Comparison of ENCODE assay signal across 18 cellular contexts in the genomic region with DNA sequence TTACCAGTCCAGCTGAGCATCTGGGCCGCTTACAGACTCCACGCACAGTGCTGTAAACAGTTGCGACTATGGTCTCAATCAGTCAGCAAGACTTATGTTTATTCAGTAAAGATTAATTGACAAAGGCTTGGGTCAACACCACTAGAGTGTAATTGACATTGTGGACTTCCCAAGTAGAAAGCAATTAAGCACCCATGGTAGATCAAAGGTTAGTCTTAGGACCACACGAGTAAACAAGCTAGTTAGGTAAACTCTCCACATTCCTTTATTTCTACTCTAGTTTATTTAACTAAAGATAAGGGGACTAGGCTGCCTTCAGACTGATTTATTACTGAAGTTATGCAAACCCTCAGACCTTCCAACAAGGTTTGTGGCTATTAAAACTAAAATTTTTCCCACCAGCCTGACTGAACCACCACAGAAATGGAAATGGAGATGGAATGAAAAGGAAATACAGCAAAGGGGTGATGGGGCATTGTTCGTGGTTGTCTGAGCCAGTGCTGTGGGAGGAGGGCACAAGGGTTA. TPM values are rescaled to one million over a fixed set of nuclear protein-coding genes. Genes with fewer than 3 reads are reported as not detected.
DNase-seq lines count a peak whose midpoint lies in the region; ATAC-seq, FAIRE-seq and TF ChIP-seq lines count a peak whose summit lies in the region.
"Had no signal": no experiment of that assay in that cellular context is flagged by ENCODE, and none has a peak within 500 bp of the region (broad histone marks: within the 10 kb centered on the region; RNA-seq: fewer than 3 reads in every experiment).

No MANE protein-coding gene starts in this region.

- in situ Hi-C loops in K562 (cut with MboI) = no loop called here

- DNase-seq in HT-29 (ENCODE audit: low spot score) (peak; percentile 72), K562 (ENCODE audit: extremely low read depth in 1 of 4, low spot score in 3 of 4) (no peak), right lobe of liver (no peak), SKM-1 (lab: John Stamatoyannopoulos, UW; ENCODE audit: unreplicated experiment) (no peak), NCI-H2196 (lab: John Stamatoyannopoulos, UW; ENCODE audit: unreplicated experiment) (no peak), DMS114 treated with DMSO at 0.1 percent for 48 hours (lab: John Stamatoyannopoulos, UW; ENCODE audit: unreplicated experiment) (no peak)
- DNase-seq: activated effector memory CD4-positive, alpha-beta T cell treated with Interleukin-2 at 50 U/mL for 16 hours; CD8-positive, alpha-beta memory T cell; H9; heart left ventricle; immature natural killer cell; NCI-H1092 treated with DMSO at 0.1 percent for 48 hours; thyroid gland had no signal

- H3K9me3 ChIP-seq in K562 (replicated peaks; ENCODE audit: control insufficient read depth, insufficient read depth, low read depth, low read length) = no peaks in the 10 kb centered on the region
- H3K9me3 ChIP-seq in right lobe of liver = no peaks in the 10 kb centered on the region
- H3K9me3 ChIP-seq: heart left ventricle, thyroid gland had no signal

- no peak overlapping the region for H3K4me3 ChIP-seq in K562
- H3K4me3 ChIP-seq in right lobe of liver = no peak overlapping the region
- H3K4me3 ChIP-seq: heart left ventricle, SK-N-MC, thyroid gland had no signal

- FAIRE-seq in K562 (lab: Jason Lieb, UNC) = no peak
- FAIRE-seq: RCC 7860 had no signal

- no peak for TF ChIP-seq EP300 in K562 (IDR thresholded peaks at IDR 0.05; ENCODE audit: low read length)

- ATAC-seq in K562 (no peak), right lobe of liver (peak; percentile 61 to 93 (median 72)), GM19328 (IDR thresholded peaks at IDR 0.05; ENCODE audit: unreplicated experiment) (no peak)
- ATAC-seq: heart left ventricle; natural killer cell treated with Interleukin-12 subunit alpha and Interleukin-12 subunit beta and Interleukin-15 and Interleukin-18, amount 100 ng/mL, for 72 hours had no signal

- 44% methylated on average over 5 of the region's 5 CpGs for WGBS in K562 (ENCODE audit: insufficient coverage, low coverage, missing lambda C conversion rate)
- 24% methylated on average over 5 of the region's 5 CpGs for WGBS in right lobe of liver (ENCODE audit: insufficient coverage, low coverage, low lambda C conversion rate, missing lambda C conversion rate)

- H3K27ac ChIP-seq in 22Rv1 (peak overlapping the region; percentile 16; the same call in 1 of the 2 replicates), K562 (ENCODE audit: extremely low read depth, low read depth, low read length) (no peak overlapping the region), right lobe of liver (no peak overlapping the region)
- H3K27ac ChIP-seq: heart left ventricle, SK-N-MC, thyroid gland had no signal

- H3K79me2 ChIP-seq in K562 (ENCODE audit: control insufficient read depth, insufficient read depth, low read length) = no peaks in the 10 kb centered on the region

- POLR2A ChIA-PET in K562 (lab: Yijun Ruan, JAX) = interaction anchor here (1.1 kb wide), 1 partner anchor 20 kb away, joined by 3 read pairs; no protein-coding TSS in a partner anchor

- CTCF ChIA-PET in K562 (lab: Yijun Ruan, JAX; ENCODE audit: low intra/inter-chr PET ratio) = no interaction called here

- no peak for TF ChIP-seq RAD21 in K562 (CRISPR knock-in tag; conservative IDR thresholded peaks at IDR 0.05 in 1 of 2, IDR thresholded peaks at IDR 0.05 in 1 of 2)

- H2AFZ ChIP-seq in K562 (ENCODE audit: low read depth, low read length) = no peak overlapping the region

- no peaks in the 10 kb centered on the region for H3K9me1 ChIP-seq in K562 (ENCODE audit: control insufficient read depth, insufficient read depth, low read length)

- H3K9ac ChIP-seq in K562 (ENCODE audit: insufficient read depth in 1 of 2, low read depth in 2 of 2, low read length in 2 of 2) = no peak overlapping the region

- intact Hi-C loops in K562 (cut with micrococcal nuclease) = no loop called here
- intact Hi-C loops in right lobe of liver (cut with DNase I) = no loop called here

- no peak for TF ChIP-seq POLR2A in K562 (conservative IDR thresholded peaks at IDR 0.05)
- TF ChIP-seq POLR2A in right lobe of liver (IDR thresholded peaks at IDR 0.05) = no peak

- BruUV-seq in K562 (replicated peaks; lab: Mats Ljungman, UMichigan) = no TSS peak

- H3K36me3 ChIP-seq in K562 (ENCODE audit: control insufficient read depth, insufficient read depth, low read length) (no peaks in the 10 kb centered on the region), right lobe of liver (peaks cover 0 to under 1% (median 0%) of the 10 kb centered on the region in 4 donors)
- H3K36me3 ChIP-seq: thyroid gland had no signal

- H3K4me1 ChIP-seq in K562 (replicated peaks in 1 of 2; ENCODE audit: control insufficient read depth in 2 of 2, insufficient read depth in 2 of 2, low read length in 2 of 2) (peaks cover 4 to 11% of the 10 kb centered on the region in 2 experiments; a peak in 3 of 5 replicates), right lobe of liver (peaks cover 0 to 10% (median 0%) of the 10 kb centered on the region in 4 donors)
- H3K4me1 ChIP-seq: thyroid gland had no signal

- H3K27me3 ChIP-seq in K562 (ENCODE audit: control insufficient read depth in 2 of 2, insufficient read depth in 2 of 2, low read length in 2 of 2) = no peaks in the 10 kb centered on the region
- no peaks in the 10 kb centered on the region for H3K27me3 ChIP-seq in right lobe of liver
- H3K27me3 ChIP-seq: heart left ventricle, thyroid gland had no signal

- TF ChIP-seq CTCF in 22Rv1 (IDR thresholded peaks at IDR 0.05) (no peak), K562 (IDR thresholded peaks at IDR 0.05 in 2 of 3, conservative IDR thresholded peaks at IDR 0.05 in 1 of 3; ENCODE audit: insufficient read depth in 2 of 3, low read depth in 1 of 3, low read length in 3 of 3) (no peak), right lobe of liver (IDR thresholded peaks at IDR 0.05) (no peak)

- H4K20me1 ChIP-seq in K562 (replicated peaks; ENCODE audit: control insufficient read depth, insufficient read depth, low read length) = no peaks in the 10 kb centered on the region

- no peak overlapping the region for H3K4me2 ChIP-seq in K562 (ENCODE audit: insufficient read depth, low read length)

TF ChIP-seq in K562, 482 proteins besides CTCF, POLR2A, EP300 and RAD21 (continues in another document):
- TF ChIP-seq, protein P1, sequence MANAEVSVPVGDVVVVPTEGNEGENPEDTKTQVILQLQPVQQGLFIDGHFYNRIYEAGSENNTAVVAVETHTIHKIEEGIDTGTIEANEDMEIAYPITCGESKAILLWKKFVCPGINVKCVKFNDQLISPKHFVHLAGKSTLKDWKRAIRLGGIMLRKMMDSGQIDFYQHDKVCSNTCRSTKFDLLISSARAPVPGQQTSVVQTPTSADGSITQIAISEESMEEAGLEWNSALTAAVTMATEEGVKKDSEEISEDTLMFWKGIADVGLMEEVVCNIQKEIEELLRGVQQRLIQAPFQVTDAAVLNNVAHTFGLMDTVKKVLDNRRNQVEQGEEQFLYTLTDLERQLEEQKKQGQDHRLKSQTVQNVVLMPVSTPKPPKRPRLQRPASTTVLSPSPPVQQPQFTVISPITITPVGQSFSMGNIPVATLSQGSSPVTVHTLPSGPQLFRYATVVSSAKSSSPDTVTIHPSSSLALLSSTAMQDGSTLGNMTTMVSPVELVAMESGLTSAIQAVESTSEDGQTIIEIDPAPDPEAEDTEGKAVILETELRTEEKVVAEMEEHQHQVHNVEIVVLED (CRISPR knock-in tag; IDR thresholded peaks at IDR 0.05) = no peak
- TF ChIP-seq, protein P2, sequence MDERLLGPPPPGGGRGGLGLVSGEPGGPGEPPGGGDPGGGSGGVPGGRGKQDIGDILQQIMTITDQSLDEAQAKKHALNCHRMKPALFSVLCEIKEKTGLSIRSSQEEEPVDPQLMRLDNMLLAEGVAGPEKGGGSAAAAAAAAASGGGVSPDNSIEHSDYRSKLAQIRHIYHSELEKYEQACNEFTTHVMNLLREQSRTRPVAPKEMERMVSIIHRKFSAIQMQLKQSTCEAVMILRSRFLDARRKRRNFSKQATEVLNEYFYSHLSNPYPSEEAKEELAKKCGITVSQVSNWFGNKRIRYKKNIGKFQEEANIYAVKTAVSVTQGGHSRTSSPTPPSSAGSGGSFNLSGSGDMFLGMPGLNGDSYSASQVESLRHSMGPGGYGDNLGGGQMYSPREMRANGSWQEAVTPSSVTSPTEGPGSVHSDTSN (CRISPR knock-in tag; IDR thresholded peaks at IDR 0.05; ENCODE audit: low read depth) = no peak
- TF ChIP-seq, protein P2 (tag; conservative IDR thresholded peaks at IDR 0.05; ENCODE audit: low read depth) = peak; percentile 53
- TF ChIP-seq KAT8 (IDR thresholded peaks at IDR 0.05; ENCODE audit: low read depth) (no peak), MEIS2 (IDR thresholded peaks at IDR 0.05; ENCODE audit: partially characterized antibody) (peak; percentile 68)

RNA-seq across cellular contexts. Expression of a gene that starts 44.2 kb away (rescaled TPM):
- total RNA-seq in HT-29 (2014; rRNA removed; shearing (Covaris generic)) = 18.4 and 32.9 TPM in 2 replicates
- 20.6 and 60.4 TPM in 2 replicates for total RNA-seq in K562 (2011; cell fraction: chromatin; rRNA removed; ENCODE audit: low replicate concordance)
- total RNA-seq in K562 (2011; cell fraction: nucleolus; rRNA removed) = 15.3 and 17.2 TPM in 2 replicates
- total RNA-seq in K562 (2011; cell fraction: nucleoplasm; rRNA removed) = 39.8 and 80.6 TPM in 2 replicates
- 26.7 and 38.1 TPM in 2 replicates for total RNA-seq in K562 (2014; rRNA removed)
- 32.5 and 35.7 TPM in 2 replicates for total RNA-seq in K562 (2014; rRNA removed; fragmentation: Illumina TruSeq; extraction: Trizol)
- total RNA-seq in K562 (2015; rRNA removed; fragmentation: Illumina TruSeq; extraction: Trizol) = 24.0 and 26.6 TPM in 2 replicates
- total RNA-seq in K562 (2021) = 24.6 and 27.7 TPM in 2 replicates
- 26.3 and 39.0 TPM in 2 replicates for polyA plus RNA-seq in K562 (2011; rRNA removed)
- polyA plus RNA-seq in K562 (2011; cell fraction: cytosol; rRNA removed) = 6.3 and 12.8 TPM in 2 replicates
- polyA plus RNA-seq in K562 (2011; cell fraction: nucleus; rRNA removed) = 24.4 and 28.3 TPM in 2 replicates
- 19.8 and 20.1 TPM in 2 replicates for polyA plus RNA-seq in K562 (2012)
- polyA plus RNA-seq in K562 (2014; fragmentation: Illumina TruSeq; extraction: Trizol) = 19.1 and 19.7 TPM in 2 replicates
- 10 to 100 TPM; 10.0 to 13.7 TPM for polyA plus RNA-seq in K562 (2014; fragmentation: Nextera tagmentation; extraction: Ambion mirVana)
- polyA plus RNA-seq in K562 (2014; rRNA removed) = 26.0 and 29.8 TPM in 2 replicates
- 26.0 and 28.5 TPM in 2 replicates for polyA minus RNA-seq in K562 (2011; rRNA and poly(A)+ RNA removed)
- 8.8 and 9.2 TPM in 2 replicates for polyA minus RNA-seq in K562 (2011; cell fraction: cytosol; rRNA and poly(A)+ RNA removed)
- 47.9 and 57.3 TPM in 2 replicates for polyA minus RNA-seq in K562 (2011; cell fraction: nucleus; rRNA and poly(A)+ RNA removed)
- total RNA-seq in right lobe of liver = 10 to 100 TPM; 18.8 to 45.5 (median 26.5) TPM

Comparison
In these comparisons a context has a peak if more than half of its experiments do, and no peak if none do; other contexts are left out.
1. ATAC-seq: peak in right lobe of liver (4 of 4); none in K562 (single experiment) and GM19328 (single experiment).